In genomic region chr17:49107211-49107557, GRCh38 we compare ENCODE assay signal across 2 cellular contexts.
TF ChIP-seq lines count a peak whose summit lies in the region.

No MANE protein-coding gene starts in this region.

TF ChIP-seq in IMR-90, 13 proteins besides CTCF, POLR2A, EP300 and RAD21:
- TF ChIP-seq NFE2L2 (IDR thresholded peaks at IDR 0.05; ENCODE audit: low read depth, low read length) (no peak), MAFK (IDR thresholded peaks at IDR 0.05; ENCODE audit: low read depth, low read length) (no peak), CHD1 (IDR thresholded peaks at IDR 0.05; ENCODE audit: low read depth, low read length) (no peak), USF2 (IDR thresholded peaks at IDR 0.05; ENCODE audit: low read depth, low read length) (no peak), FOS (IDR thresholded peaks at IDR 0.05; ENCODE audit: low read depth, low read length) (no peak), BHLHE40 (IDR thresholded peaks at IDR 0.05; ENCODE audit: low read depth, low read length) (no peak)

TF ChIP-seq in H1, 55 proteins besides CTCF, POLR2A, EP300 and RAD21:
- TF ChIP-seq, protein P1, sequence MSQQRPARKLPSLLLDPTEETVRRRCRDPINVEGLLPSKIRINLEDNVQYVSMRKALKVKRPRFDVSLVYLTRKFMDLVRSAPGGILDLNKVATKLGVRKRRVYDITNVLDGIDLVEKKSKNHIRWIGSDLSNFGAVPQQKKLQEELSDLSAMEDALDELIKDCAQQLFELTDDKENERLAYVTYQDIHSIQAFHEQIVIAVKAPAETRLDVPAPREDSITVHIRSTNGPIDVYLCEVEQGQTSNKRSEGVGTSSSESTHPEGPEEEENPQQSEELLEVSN (IDR thresholded peaks at IDR 0.05) = no peak
- TF ChIP-seq KDM1A (IDR thresholded peaks at IDR 0.05; ENCODE audit: borderline replicate concordance, low read length) (0 out of 2 replicates have a peak, but pooled peaks have one; percentile 21), SIX5 (IDR thresholded peaks at IDR 0.05; ENCODE audit: low read depth, low read length) (no peak), GABPA (IDR thresholded peaks at IDR 0.05; ENCODE audit: borderline replicate concordance, insufficient read depth, low read length) (no peak), KDM4A (IDR thresholded peaks at IDR 0.05; ENCODE audit: low read depth, low read length, severe bottlenecking) (no peak)
